ENCODE assay signal across 12 cellular contexts in genomic region chr16:1470543-1471251, GRCh38. TPM values are rescaled to one million over a fixed set of nuclear protein-coding genes. Genes with fewer than 3 reads are reported as not detected.
DNase-seq lines count a peak whose midpoint lies in the region; ATAC-seq, FAIRE-seq and TF ChIP-seq lines count a peak whose summit lies in the region.
"Had no signal": no experiment of that assay in that cellular context is flagged by ENCODE, and none has a peak within 500 bp of the region (broad histone marks: within the 10 kb centered on the region; RNA-seq: fewer than 3 reads in every experiment).

No MANE protein-coding gene starts in this region.

- H3K4me3 Mint-ChIP-seq in activated CD4-positive, alpha-beta T cell treated with anti-CD3 and anti-CD28 coated beads, Interleukin-2, amount 10 ng/mL, durations not matched to agents 7 days and 5 days = no peak overlapping the region

- no peak overlapping the region for H3K4me3 ChIP-seq in fibroblast of pulmonary artery (replicated peaks; ENCODE audit: low read depth, low read length)
- H3K4me3 ChIP-seq in skeletal muscle tissue (ENCODE audit: low read length in 3 of 3) = no peak overlapping the region
- no peak overlapping the region for H3K4me3 ChIP-seq in Karpas-422 (ENCODE audit: low read length)
- H3K4me3 ChIP-seq: A549 had no signal

- no peak for TF ChIP-seq CTCF in fibroblast of pulmonary artery (IDR thresholded peaks at IDR 0.05; ENCODE audit: low read length, missing control alignments)

- H3K9me3 ChIP-seq in skeletal muscle tissue (ENCODE audit: control insufficient read depth in 3 of 3, low read length in 3 of 3) (no peaks in the 10 kb centered on the region), Karpas-422 (ENCODE audit: low read length) (no peaks in the 10 kb centered on the region)
- H3K9me3 ChIP-seq: A549 had no signal

- CTCF ChIA-PET in activated CD4-positive, alpha-beta T cell treated with anti-CD3 and anti-CD28 coated beads, Interleukin-2, amount 10 ng/mL, durations not matched to agents 7 days and 5 days (lab: Charles Lee) = interaction anchor here (0.6 to 1.1 kb wide), 4 partner anchors 9 to 235 kb away, joined by 3 to 4 read pairs (median 3); partner anchors contain the start of gene MAPK8IP3

- DNase-seq in activated CD4-positive, alpha-beta T cell treated with anti-CD3 and anti-CD28 coated beads, Interleukin-2, amount 10 ng/mL, durations not matched to agents 7 days and 5 days = no peak
- DNase-seq in activated CD4-positive, alpha-beta T cell treated with anti-CD3 and anti-CD28 coated beads for 4 hours = no peak
- DNase-seq in RKO (ENCODE audit: low spot score) (peak; percentile 40), fibroblast of pulmonary artery (ENCODE audit: low read depth) (peak; percentile 39), GM19239 (ENCODE audit: insufficient read length, low spot score) (no peak), Karpas-422 (no peak)
- DNase-seq: stimulated activated CD4-positive, alpha-beta T cell treated with anti-CD3 and anti-CD28 coated beads, Interleukin-4, amount 100 ng/mL, for 1 hour had no signal

- H3K27me3 ChIP-seq in skeletal muscle tissue (ENCODE audit: control insufficient read depth in 3 of 3, insufficient read depth in 3 of 3, low read length in 3 of 3) (no peaks in the 10 kb centered on the region), Karpas-422 (ENCODE audit: low read length) (no peaks in the 10 kb centered on the region)

- peaks cover 7% of the 10 kb centered on the region for H3K79me2 ChIP-seq in Karpas-422 (ENCODE audit: low read length)

- no peaks in the 10 kb centered on the region for H4K20me1 ChIP-seq in Karpas-422 (ENCODE audit: insufficient read depth, low read depth, low read length)

- no peak overlapping the region for H3K4me2 ChIP-seq in Karpas-422 (ENCODE audit: low read depth, low read length, poor library complexity, severe bottlenecking)
- H3K4me2 ChIP-seq: A549 had no signal

- no peak overlapping the region for H2AFZ ChIP-seq in Karpas-422 (ENCODE audit: low read length)

- H3K9me3 Mint-ChIP-seq in activated CD4-positive, alpha-beta T cell treated with anti-CD3 and anti-CD28 coated beads, Interleukin-2, amount 10 ng/mL, durations not matched to agents 7 days and 5 days = no peaks in the 10 kb centered on the region

- peaks cover 0 to 6% (median 0%) of the 10 kb centered on the region in 3 donors for H3K36me3 ChIP-seq in skeletal muscle tissue (ENCODE audit: control insufficient read depth in 3 of 3, insufficient read depth in 3 of 3, low read length in 3 of 3)
- H3K36me3 ChIP-seq in Karpas-422 (ENCODE audit: insufficient read depth, low read length) = no peaks in the 10 kb centered on the region

- H3K27me3 Mint-ChIP-seq in activated CD4-positive, alpha-beta T cell treated with anti-CD3 and anti-CD28 coated beads, Interleukin-2, amount 10 ng/mL, durations not matched to agents 7 days and 5 days = no peaks in the 10 kb centered on the region

- POLR2A ChIA-PET in activated CD4-positive, alpha-beta T cell treated with anti-CD3 and anti-CD28 coated beads, Interleukin-2, amount 10 ng/mL, durations not matched to agents 7 days and 5 days (lab: Charles Lee) = no interaction called here

- no peaks in the 10 kb centered on the region for H3K9me2 ChIP-seq in Karpas-422 (replicated peaks; ENCODE audit: insufficient read depth, low read length)

- H3K4me1 ChIP-seq in skeletal muscle tissue (ENCODE audit: control insufficient read depth in 3 of 3, insufficient read depth in 3 of 3, low read length in 3 of 3) (peaks cover 16 to 45% (median 22%) of the 10 kb centered on the region in 3 donors), Karpas-422 (ENCODE audit: low read length) (peaks cover 11% of the 10 kb centered on the region)

- peak overlapping the region in 2 of 3 donors; percentile 25 to 33 for H3K9ac ChIP-seq in skeletal muscle tissue (ENCODE audit: low read depth in 1 of 3, low read length in 3 of 3)
- H3K9ac ChIP-seq in Karpas-422 (ENCODE audit: low read length) = no peak overlapping the region

- H3K36me3 Mint-ChIP-seq in activated CD4-positive, alpha-beta T cell treated with anti-CD3 and anti-CD28 coated beads, Interleukin-2, amount 10 ng/mL, durations not matched to agents 7 days and 5 days (ENCODE audit: low read depth) = no peaks in the 10 kb centered on the region

- FAIRE-seq in GM19239 (lab: Jason Lieb, UNC) = no peak
- FAIRE-seq: A549 had no signal

- no peak for ATAC-seq in HG03095 (IDR thresholded peaks at IDR 0.05; ENCODE audit: unreplicated experiment)
- ATAC-seq: A549 had no signal

- peak overlapping the region; percentile 66 for H3K27ac Mint-ChIP-seq in activated CD4-positive, alpha-beta T cell treated with anti-CD3 and anti-CD28 coated beads, Interleukin-2, amount 10 ng/mL, durations not matched to agents 7 days and 5 days

- H3K27ac ChIP-seq in skeletal muscle tissue (ENCODE audit: low read depth, low read length) (peak overlapping the region; percentile 13), Karpas-422 (ENCODE audit: low read length) (no peak overlapping the region)
- H3K27ac ChIP-seq: A549 had no signal

- H3K4me1 Mint-ChIP-seq in activated CD4-positive, alpha-beta T cell treated with anti-CD3 and anti-CD28 coated beads, Interleukin-2, amount 10 ng/mL, durations not matched to agents 7 days and 5 days = peaks cover 29% of the 10 kb centered on the region

RNA-seq across cellular contexts. Expression of gene CLCN7, which starts 4.1 kb away (rescaled TPM):
- 10 to 100 TPM; 58.3 to 64.0 TPM for total RNA-seq in activated CD4-positive, alpha-beta T cell treated with anti-CD3 and anti-CD28 coated beads, Interleukin-2, amount 10 ng/mL, durations not matched to agents 7 days and 5 days
- total RNA-seq in skeletal muscle tissue = 31.8 TPM
- 8.9 and 29.2 TPM in 2 replicates for total RNA-seq in Karpas-422 (2014; rRNA removed; shearing (Covaris generic); ENCODE audit: low replicate concordance)

RNA-seq across cellular contexts. Expression of gene PTX4, which starts 18.0 kb away (rescaled TPM):
- not detected for total RNA-seq in activated CD4-positive, alpha-beta T cell treated with anti-CD3 and anti-CD28 coated beads, Interleukin-2, amount 10 ng/mL, durations not matched to agents 7 days and 5 days
- 1.0 TPM for total RNA-seq in skeletal muscle tissue
- not detected in 2 replicates for total RNA-seq in Karpas-422 (2014; rRNA removed; shearing (Covaris generic); ENCODE audit: low replicate concordance)
- total RNA-seq: H4 had no signal

RNA-seq across cellular contexts. Expression of gene TELO2, which starts 22.5 kb away (rescaled TPM):
- 10 to 100 TPM; 49.1 to 65.5 TPM for total RNA-seq in activated CD4-positive, alpha-beta T cell treated with anti-CD3 and anti-CD28 coated beads, Interleukin-2, amount 10 ng/mL, durations not matched to agents 7 days and 5 days
- 11.0 TPM for total RNA-seq in skeletal muscle tissue
- total RNA-seq in Karpas-422 (2014; rRNA removed; shearing (Covaris generic); ENCODE audit: low replicate concordance) = 8.7 and 22.0 TPM in 2 replicates

RNA-seq across cellular contexts. Expression of gene CCDC154, which starts 26.3 kb away (rescaled TPM):
- total RNA-seq in activated CD4-positive, alpha-beta T cell treated with anti-CD3 and anti-CD28 coated beads, Interleukin-2, amount 10 ng/mL, durations not matched to agents 7 days and 5 days = 1 to 10 TPM; 1.9 to 2.7 TPM
- under 0.01 TPM for total RNA-seq in skeletal muscle tissue
- 0.11 TPM in 1 of 2 replicates, not detected in the other for total RNA-seq in Karpas-422 (2014; rRNA removed; shearing (Covaris generic); ENCODE audit: low replicate concordance)
- total RNA-seq: H4 had no signal

RNA-seq across cellular contexts. Expression of gene PERCC1, which starts 39.8 kb away (rescaled TPM):
- not detected for total RNA-seq in activated CD4-positive, alpha-beta T cell treated with anti-CD3 and anti-CD28 coated beads, Interleukin-2, amount 10 ng/mL, durations not matched to agents 7 days and 5 days
- not detected for total RNA-seq in skeletal muscle tissue
- total RNA-seq in Karpas-422 (2014; rRNA removed; shearing (Covaris generic); ENCODE audit: low replicate concordance) = not detected in 2 replicates
- total RNA-seq: dermis microvascular lymphatic vessel endothelial cell, H4 had no signal

Comparison
In these comparisons a context has a peak if more than half of its experiments do, and no peak if none do; other contexts are left out.
1. DNase-seq: peak in RKO (single experiment) and fibroblast of pulmonary artery (single experiment); none in activated CD4-positive, alpha-beta T cell treated with anti-CD3 and anti-CD28 coated beads, Interleukin-2, amount 10 ng/mL, durations not matched to agents 7 days and 5 days (single experiment), activated CD4-positive, alpha-beta T cell treated with anti-CD3 and anti-CD28 coated beads for 4 hours (0 of 2), GM19239 (single experiment) and Karpas-422 (single experiment).